ENCODE assay signal across 1 cellular context in genomic region chr1:47179023-47179987, GRCh38.
TF ChIP-seq lines count a peak whose summit lies in the region.

No MANE protein-coding gene starts in this region.

TF ChIP-seq in HEK293, 187 proteins besides CTCF, POLR2A, EP300 and RAD21 (continued from another document):
- no peak for TF ChIP-seq ZNF140 (tag by site-specific recombination; IDR thresholded peaks at IDR 0.05)
- TF ChIP-seq ZNF530 (tag by site-specific recombination; IDR thresholded peaks at IDR 0.05; ENCODE audit: low read depth), result no peak
- TF ChIP-seq ZNF248 (tag by site-specific recombination; IDR thresholded peaks at IDR 0.05), result no peak
- no peak for TF ChIP-seq ZNF585B (tag by site-specific recombination; IDR thresholded peaks at IDR 0.05)
- TF ChIP-seq ZNF645 (tag by site-specific recombination; IDR thresholded peaks at IDR 0.05), result no peak
- peak; percentile 78 for TF ChIP-seq ZNF335 (tag by site-specific recombination; conservative IDR thresholded peaks at IDR 0.05)
- TF ChIP-seq, protein P1, sequence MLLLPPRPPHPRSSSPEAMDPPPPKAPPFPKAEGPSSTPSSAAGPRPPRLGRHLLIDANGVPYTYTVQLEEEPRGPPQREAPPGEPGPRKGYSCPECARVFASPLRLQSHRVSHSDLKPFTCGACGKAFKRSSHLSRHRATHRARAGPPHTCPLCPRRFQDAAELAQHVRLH (tag by site-specific recombination; IDR thresholded peaks at IDR 0.05), result no peak
- TF ChIP-seq ZNF114 (tag by site-specific recombination; IDR thresholded peaks at IDR 0.05), result no peak
- TF ChIP-seq ZNF555 (tag by site-specific recombination; conservative IDR thresholded peaks at IDR 0.05), result no peak
- TF ChIP-seq ZNF488 (tag by site-specific recombination; IDR thresholded peaks at IDR 0.05), result no peak
- TF ChIP-seq ZNF561 (tag by site-specific recombination; IDR thresholded peaks at IDR 0.05; ENCODE audit: borderline replicate concordance), result 0 out of 2 replicates have a peak, but pooled peaks have one; percentile 69
- no peak for TF ChIP-seq ZNF48 (tag by site-specific recombination; IDR thresholded peaks at IDR 0.05)
- TF ChIP-seq ZNF791 (tag by site-specific recombination; IDR thresholded peaks at IDR 0.05), result no peak
- TF ChIP-seq ZIC2 (tag by site-specific recombination; IDR thresholded peaks at IDR 0.05), result no peak
- TF ChIP-seq ZNF654 (tag by site-specific recombination; IDR thresholded peaks at IDR 0.05; ENCODE audit: low read depth), result peak; percentile 94
- no peak for TF ChIP-seq FEZF1 (tag by site-specific recombination; IDR thresholded peaks at IDR 0.05)
- TF ChIP-seq ZNF404 (tag by site-specific recombination; IDR thresholded peaks at IDR 0.05), result no peak
- peak; percentile 77 for TF ChIP-seq ZNF629 (tag by site-specific recombination; IDR thresholded peaks at IDR 0.05)
- no peak for TF ChIP-seq ZNF548 (tag by site-specific recombination; IDR thresholded peaks at IDR 0.05)
- no peak for TF ChIP-seq ZNF112 (tag by site-specific recombination; IDR thresholded peaks at IDR 0.05)
- no peak for TF ChIP-seq KLF16 (tag by site-specific recombination; IDR thresholded peaks at IDR 0.05)
- TF ChIP-seq REST (tag by site-specific recombination; IDR thresholded peaks at IDR 0.05), result peak; percentile 41; the same call in 1 of the 2 replicates
- no peak; the same call in 1 of the 2 replicates for TF ChIP-seq EGR2 (tag by site-specific recombination; IDR thresholded peaks at IDR 0.05; ENCODE audit: low read depth)
- peak; percentile 91 for TF ChIP-seq ZBTB11 (tag by site-specific recombination; conservative IDR thresholded peaks at IDR 0.05; ENCODE audit: low read depth)
- 0 out of 2 replicates have a peak, but pooled peaks have one; percentile 33 for TF ChIP-seq ZNF366 (tag by site-specific recombination; conservative IDR thresholded peaks at IDR 0.05)
- no peak for TF ChIP-seq ZNF211 (tag by site-specific recombination; IDR thresholded peaks at IDR 0.05; ENCODE audit: low read depth)
TF ChIP-seq in HEK293: peak in this region for 28.
